In the genomic region with DNA sequence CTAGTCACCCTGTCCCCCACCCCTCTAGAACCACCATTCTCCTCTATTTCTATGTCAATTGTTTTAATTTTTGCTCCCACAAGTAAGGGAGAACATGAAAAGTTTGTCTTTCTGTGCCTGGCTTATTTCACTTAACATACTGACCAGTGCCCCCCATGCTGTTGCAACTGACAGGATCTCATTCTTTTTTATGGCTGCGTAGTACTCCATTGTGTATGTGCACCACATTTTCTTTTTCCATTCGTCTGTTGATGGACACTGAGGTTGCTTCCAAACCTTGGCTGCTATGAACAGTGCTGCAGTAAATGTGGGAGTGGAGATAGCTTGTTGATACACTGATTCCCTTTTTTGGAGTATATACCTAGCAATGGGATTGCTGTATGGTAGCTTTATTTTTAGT, we compare ENCODE assay signal across 3 cellular contexts.
A peak's percentile ranks its signal among the peaks of the same experiment; 100 is the strongest.
TF ChIP-seq lines count a peak whose summit lies in the region.

No MANE protein-coding gene starts in this region.

TF ChIP-seq in HEK293, 187 proteins besides CTCF, POLR2A, EP300 and RAD21:
- TF ChIP-seq ZNF830 (tag by site-specific recombination; IDR thresholded peaks at IDR 0.05; ENCODE audit: low read depth) (no peak), ZNF146 (tag by site-specific recombination; IDR thresholded peaks at IDR 0.05) (peak; percentile 90), ZNF549 (tag by site-specific recombination; IDR thresholded peaks at IDR 0.05) (no peak)

TF ChIP-seq in K562, 482 proteins besides CTCF, POLR2A, EP300 and RAD21:
- TF ChIP-seq ILF3 (IDR thresholded peaks at IDR 0.05; ENCODE audit: borderline replicate concordance) (no peak), XRCC5 (IDR thresholded peaks at IDR 0.05; ENCODE audit: low read depth, low read length) (no peak), RBM25 (IDR thresholded peaks at IDR 0.05; ENCODE audit: low read depth, low read length, severe bottlenecking) (peak; percentile 22), MTA2 (IDR thresholded peaks at IDR 0.05; ENCODE audit: low read depth) (no peak), ARHGAP35 (IDR thresholded peaks at IDR 0.05; ENCODE audit: partially characterized antibody) (no peak), HOMEZ (CRISPR knock-in tag; IDR thresholded peaks at IDR 0.05) (no peak), TOE1 (IDR thresholded peaks at IDR 0.05; ENCODE audit: borderline replicate concordance) (no peak), TOE1 (CRISPR knock-in tag; IDR thresholded peaks at IDR 0.05; ENCODE audit: borderline replicate concordance, low read depth) (no peak), KDM4B (IDR thresholded peaks at IDR 0.05; ENCODE audit: borderline replicate concordance in 2 of 2, low read depth in 1 of 2) (no peak), ZNF717 (CRISPR knock-in tag; IDR thresholded peaks at IDR 0.05) (no peak), MEF2A (IDR thresholded peaks at IDR 0.05; ENCODE audit: control insufficient read depth, low read depth, low read length) (no peak), KDM1A (IDR thresholded peaks at IDR 0.05) (0 out of 4 replicates have a peak, but pooled peaks of 1 of the 2 experiments have one; percentile 17), SP1 (CRISPR knock-in tag; IDR thresholded peaks at IDR 0.05) (no peak), ZNF146 (CRISPR knock-in tag; IDR thresholded peaks at IDR 0.05; ENCODE audit: unreplicated experiment) (peak; percentile 89)

TF ChIP-seq in H1, 55 proteins besides CTCF, POLR2A, EP300 and RAD21:
- TF ChIP-seq KDM1A (IDR thresholded peaks at IDR 0.05; ENCODE audit: borderline replicate concordance, low read length) (0 out of 2 replicates have a peak, but pooled peaks have one; percentile 29), POLR2AphosphoS5 (IDR thresholded peaks at IDR 0.05; ENCODE audit: low read depth, low read length) (no peak)
TF ChIP-seq in H1: peak in this region for 1.
